13 cellular contexts compared by ENCODE assay signal in the genomic region with DNA sequence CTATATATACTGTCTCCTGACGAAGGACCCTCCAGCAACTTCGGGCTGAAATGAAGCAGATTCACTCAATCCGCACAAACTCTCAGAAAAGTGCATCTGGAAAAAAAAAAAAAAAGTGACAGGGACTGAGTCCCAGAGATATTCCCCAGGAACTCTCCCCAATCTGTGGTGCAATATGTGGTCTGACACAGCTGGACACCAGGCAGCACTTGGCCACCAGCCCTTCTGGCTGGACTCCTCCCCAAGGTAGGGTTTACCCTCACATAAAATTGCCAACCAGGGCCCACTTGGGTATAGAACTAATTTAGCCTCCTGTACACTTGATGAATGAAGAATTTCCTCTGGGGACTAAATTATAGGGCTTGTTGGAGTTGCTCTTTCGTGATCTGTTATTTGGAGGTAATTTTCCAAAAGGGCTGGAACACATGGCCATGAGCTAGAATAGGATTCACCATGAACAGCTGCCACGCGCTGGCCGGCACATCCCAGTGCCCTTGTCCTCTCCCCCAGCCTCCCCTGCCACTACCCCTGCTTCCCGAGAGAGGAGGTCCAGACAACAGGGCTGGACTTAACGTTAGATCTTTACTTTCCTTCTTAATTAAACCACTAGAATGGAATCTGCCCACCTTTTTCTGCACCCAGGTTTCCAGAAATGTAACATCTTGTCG.
"Had no signal": no experiment of that assay in that cellular context is flagged by ENCODE, and none has a peak within 500 bp of the region (broad histone marks: within the 10 kb centered on the region; RNA-seq: fewer than 3 reads in every experiment).

No MANE protein-coding gene starts in this region.

- ATAC-seq: body of pancreas; foreskin keratinocyte; stimulated activated memory B cell treated with anti-CD40 and anti-IgM and Interleukin-4, amounts not matched to agents 10 μg/mL and 1 μg/mL and 100 μg/mL, for 72 hours had no signal

- DNase-seq: activated B cell treated with CpG ODN at 0.5 μM for 24 hours; activated CD4-positive, alpha-beta T cell treated with anti-CD3 and anti-CD28 coated beads, Interleukin-2, amount 50 U/mL, for 1 hour; activated CD8-positive, alpha-beta memory T cell treated with anti-CD3 and anti-CD28 coated beads for 24 hours; activated naive CD8-positive, alpha-beta T cell treated with anti-CD3 and anti-CD28 coated beads for 36 hours; amygdala; body of pancreas; central memory CD4-positive, alpha-beta T cell; colonic mucosa; effector CD4-positive, alpha-beta T cell; kidney glomerular epithelial cell; midbrain had no signal
